Comparison of ENCODE assay signal across 8 cellular contexts in the genomic region with DNA sequence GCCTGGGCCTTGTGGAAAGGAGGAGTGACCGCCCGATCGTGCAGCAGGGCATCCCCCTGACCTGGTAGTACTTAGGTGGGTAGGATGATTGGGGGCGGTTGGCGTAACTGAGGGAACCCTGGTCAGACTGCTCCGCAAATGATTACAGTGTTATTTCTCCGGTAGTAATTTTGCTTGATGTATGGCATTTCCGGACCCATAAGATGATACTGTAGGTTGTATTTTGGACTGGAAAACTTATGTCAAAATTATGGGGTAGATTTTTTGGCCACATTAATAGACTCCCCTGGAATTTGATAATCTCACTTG. TPM values are rescaled to one million over a fixed set of nuclear protein-coding genes. Genes with fewer than 3 reads are reported as not detected.
DNase-seq lines count a peak whose midpoint lies in the region; ATAC-seq and TF ChIP-seq lines count a peak whose summit lies in the region.

No MANE protein-coding gene starts in this region.

- peak overlapping the region; percentile 86 for H3K4me3 Mint-ChIP-seq in chondrocyte (ENCODE audit: unreplicated experiment)
- peak overlapping the region in 7 of 10 donors; percentile 82 to 93 (median 92) for H3K4me3 Mint-ChIP-seq in naive thymus-derived CD8-positive, alpha-beta T cell

- no peaks in the 10 kb centered on the region for H3K4me1 ChIP-seq in BE2C
- peaks cover 13% of the 10 kb centered on the region for H3K4me1 ChIP-seq in HUES6 (ENCODE audit: control insufficient read depth, insufficient read depth, low read length)

- no peaks in the 10 kb centered on the region for H3K9me3 Mint-ChIP-seq in chondrocyte (ENCODE audit: low read depth)
- H3K9me3 Mint-ChIP-seq in naive thymus-derived CD8-positive, alpha-beta T cell = no peaks in the 10 kb centered on the region

- DNase-seq in BE2C = no peak
- no peak for DNase-seq in chondrocyte (ENCODE audit: low spot score)
- DNase-seq in naive thymus-derived CD8-positive, alpha-beta T cell = peak in 1 of 10 donors; percentile 12
- no peak for DNase-seq in dedifferentiated amniotic fluid mesenchymal stem cell (ENCODE audit: extremely low spot score)
- no peak for DNase-seq in GM19240 (ENCODE audit: insufficient read length, low spot score)
- no peak for DNase-seq in ureter (ENCODE audit: low spot score)

- H3K4me3 ChIP-seq in BE2C (ENCODE audit: low read depth, low read length) (peak overlapping the region; percentile 88), HUES6 (ENCODE audit: low read depth, low read length) (peak overlapping the region; percentile 98)

- H3K9me3 ChIP-seq in BE2C = no peaks in the 10 kb centered on the region
- no peaks in the 10 kb centered on the region for H3K9me3 ChIP-seq in HUES6 (ENCODE audit: control insufficient read depth, insufficient read depth, low read depth, low read length)

- H3K27me3 Mint-ChIP-seq in chondrocyte (ENCODE audit: low read depth) = no peaks in the 10 kb centered on the region
- H3K27me3 Mint-ChIP-seq in naive thymus-derived CD8-positive, alpha-beta T cell = no peaks in the 10 kb centered on the region

- H3K27me3 ChIP-seq in BE2C (no peaks in the 10 kb centered on the region), HUES6 (ENCODE audit: control insufficient read depth, insufficient read depth, low read length) (no peaks in the 10 kb centered on the region)

- peak overlapping the region; percentile 73 for H3K9ac ChIP-seq in HUES6 (ENCODE audit: low read length)

- peaks cover 3% of the 10 kb centered on the region for H3K4me1 Mint-ChIP-seq in chondrocyte (ENCODE audit: low read depth)
- peaks cover 3 to 12% (median 8%) of the 10 kb centered on the region in 4 donors for H3K4me1 Mint-ChIP-seq in naive thymus-derived CD8-positive, alpha-beta T cell

- H3K36me3 ChIP-seq in BE2C = no peaks in the 10 kb centered on the region; the same call in 1 of the 2 replicates
- no peaks in the 10 kb centered on the region for H3K36me3 ChIP-seq in HUES6 (ENCODE audit: control insufficient read depth, insufficient read depth, low read length)

- POLR2A ChIA-PET in naive thymus-derived CD8-positive, alpha-beta T cell (lab: Charles Lee) = interaction anchor here (0.6 to 1.6 kb wide), 5 partner anchors 13 to 540 kb away, joined by 3 to 6 read pairs (median 4); partner anchors contain the start of gene ASCC2

- 0 out of 2 replicates have a peak overlapping the region, but pooled peaks have one; percentile 51 for H3K27ac ChIP-seq in HUES6 (ENCODE audit: low read depth, low read length)

- no peak for TF ChIP-seq CTCF in BE2C (IDR thresholded peaks at IDR 0.05; ENCODE audit: low read depth, low read length)
- no peak for TF ChIP-seq CTCF in chondrocyte (IDR thresholded peaks at IDR 0.05)

- ATAC-seq in naive thymus-derived CD8-positive, alpha-beta T cell = no peak
- ATAC-seq in HG03025 (IDR thresholded peaks at IDR 0.05; ENCODE audit: low FRiP score, unreplicated experiment) = no peak

- H3K27ac Mint-ChIP-seq in chondrocyte (ENCODE audit: unreplicated experiment) = peak overlapping the region; percentile 91
- H3K27ac Mint-ChIP-seq in naive thymus-derived CD8-positive, alpha-beta T cell = peak overlapping the region; percentile 6 to 93 (median 88)

- H3K36me3 Mint-ChIP-seq in chondrocyte (ENCODE audit: low read depth) = no peaks in the 10 kb centered on the region
- H3K36me3 Mint-ChIP-seq in naive thymus-derived CD8-positive, alpha-beta T cell = no peaks in the 10 kb centered on the region

RNA-seq across cellular contexts. Expression of gene MTMR3, which starts 0.8 kb away (rescaled TPM):
- 25.5 TPM for polyA plus RNA-seq in BE2C (2012; ENCODE audit: insufficient read depth, insufficient read length, low read depth)
- 30.5 to 37.1 TPM (median 36.9 TPM) in 3 replicates for total RNA-seq in chondrocyte
- total RNA-seq in naive thymus-derived CD8-positive, alpha-beta T cell = 10 to 100 TPM; 61.4 to 68.7 TPM
- polyA plus RNA-seq in naive thymus-derived CD8-positive, alpha-beta T cell = 10 to 100 TPM; 13.4 to 20.9 (median 14.9) TPM
- 81.3 TPM for total RNA-seq in ureter

RNA-seq across cellular contexts. Expression of gene ASCC2, which starts 45.7 kb away (rescaled TPM):
- polyA plus RNA-seq in BE2C (2012; ENCODE audit: insufficient read depth, insufficient read length, low read depth) = 148 TPM
- total RNA-seq in chondrocyte (43.2 to 65.8 TPM (median 44.2 TPM) in 3 replicates), ureter (147 TPM)
- total RNA-seq in naive thymus-derived CD8-positive, alpha-beta T cell = 10 to 100 TPM; 86.5 to 87.7 TPM
- 10 to 100 TPM; 41.2 to 72.7 (median 55.0) TPM for polyA plus RNA-seq in naive thymus-derived CD8-positive, alpha-beta T cell
